ENCODE assay signal across 25 cellular contexts in the genomic region with DNA sequence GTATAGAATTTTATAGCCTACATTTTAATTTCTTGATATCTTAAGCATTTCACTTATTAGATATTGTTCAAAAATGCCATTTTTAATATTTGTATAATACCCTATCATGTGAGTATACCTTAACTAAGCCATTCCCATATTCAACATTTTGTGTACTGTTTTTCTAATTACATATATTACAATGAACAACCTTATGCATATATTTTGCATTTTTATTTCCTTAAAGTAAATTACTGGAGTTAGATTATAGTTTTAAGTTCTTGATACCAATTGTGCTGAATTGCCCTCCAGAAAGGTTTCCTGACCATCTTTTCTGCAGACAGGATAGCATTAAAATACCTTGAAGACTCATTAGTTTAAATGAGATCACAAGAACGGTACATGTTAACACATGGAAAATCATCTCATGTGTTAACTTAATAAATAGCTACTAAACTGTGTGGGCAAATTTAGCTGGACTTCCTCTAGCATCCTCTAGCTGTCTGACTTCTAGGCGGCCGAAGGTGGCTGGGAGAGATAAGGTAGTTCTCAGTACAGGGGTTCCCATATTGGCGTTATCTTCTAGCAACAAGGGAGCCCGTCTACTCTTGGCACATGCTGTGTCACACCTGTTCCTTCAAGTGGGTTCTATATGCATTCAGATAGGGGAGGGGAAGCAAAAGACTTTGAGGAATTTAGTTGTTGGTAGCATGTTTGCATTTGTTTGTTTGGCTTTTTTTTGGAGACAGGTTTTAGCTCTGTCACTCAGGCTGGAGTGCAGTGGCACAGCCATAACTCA.
"Had no signal": no experiment of that assay in that cellular context is flagged by ENCODE, and none has a peak within 500 bp of the region (broad histone marks: within the 10 kb centered on the region; RNA-seq: fewer than 3 reads in every experiment).

No MANE protein-coding gene starts in this region.

- H3K4me3 ChIP-seq: breast epithelium, coronary artery, mucosa of descending colon, right lobe of liver, transverse colon, uterus had no signal

- ATAC-seq: activated T-helper 17 cell treated with anti-CD3 and anti-CD28 coated beads, Interleukin-2, amount 50 U/mL, for 72 hours; mucosa of descending colon; right lobe of liver; stimulated activated naive B cell treated with anti-CD40 and anti-IgM and Interleukin-4, amounts not matched to agents 10 μg/mL and 1 μg/mL and 100 μg/mL, for 72 hours had no signal

- H3K4me1 ChIP-seq: breast epithelium, parathyroid adenoma, right lobe of liver had no signal

- FAIRE-seq: small intestine had no signal

- H3K9ac ChIP-seq: parathyroid adenoma had no signal

- H3K9me3 ChIP-seq: breast epithelium, esophagus squamous epithelium, gastrocnemius medialis, mucosa of descending colon, right lobe of liver, transverse colon, uterus had no signal

- DNase-seq: activated CD4-positive, alpha-beta T cell treated with anti-CD3 and anti-CD28 coated beads, Interleukin-2, amount 50 U/mL, for 4 hours; activated CD4-positive, CD25-positive, alpha-beta regulatory T cell treated with anti-CD3 and anti-CD28 coated beads, Interleukin-2, amount 50 U/mL, for 72 hours; activated CD8-positive, alpha-beta memory T cell treated with anti-CD3 and anti-CD28 coated beads for 24 hours; activated CD8-positive, alpha-beta memory T cell treated with anti-CD3 and anti-CD28 coated beads, Interleukin-2, amount 50 U/mL, for 4 hours; activated naive CD8-positive, alpha-beta T cell treated with anti-CD3 and anti-CD28 coated beads for 36 hours; activated T-cell treated with anti-CD3 and anti-CD28 coated beads, Interleukin-2, amount 50 U/mL, for 24 hours; esophagus squamous epithelium; gastrocnemius medialis; islet precursor cell; left cardiac atrium; mesendoderm; mucosa of descending colon; nephron progenitor cell; right lobe of liver; small intestine; stimulated activated CD4-positive, alpha-beta T cell treated with anti-CD3 and anti-CD28 coated beads, Interleukin-15, amount 100 ng/mL, for 24 hours; stimulated activated CD8-positive, alpha-beta memory T cell treated with anti-CD3 and anti-CD28 coated beads, Interleukin-4, amount 100 ng/mL, for 48 hours; stimulated activated naive B cell treated with anti-CD40 and anti-IgM and Interleukin-4, amounts not matched to agents 10 μg/mL and 1 μg/mL and 100 μg/mL, for 72 hours; T-helper 9 cell; transverse colon; uterus had no signal

- H2AFZ ChIP-seq: parathyroid adenoma had no signal

- H3K27me3 ChIP-seq: breast epithelium, esophagus squamous epithelium, gastrocnemius medialis, right lobe of liver, transverse colon, uterus had no signal

- H3K79me2 ChIP-seq: parathyroid adenoma had no signal

- H3K27ac ChIP-seq: right lobe of liver had no signal

- H3K36me3 ChIP-seq: uterus had no signal
